ENCODE assay signal across 15 cellular contexts in the genomic region with DNA sequence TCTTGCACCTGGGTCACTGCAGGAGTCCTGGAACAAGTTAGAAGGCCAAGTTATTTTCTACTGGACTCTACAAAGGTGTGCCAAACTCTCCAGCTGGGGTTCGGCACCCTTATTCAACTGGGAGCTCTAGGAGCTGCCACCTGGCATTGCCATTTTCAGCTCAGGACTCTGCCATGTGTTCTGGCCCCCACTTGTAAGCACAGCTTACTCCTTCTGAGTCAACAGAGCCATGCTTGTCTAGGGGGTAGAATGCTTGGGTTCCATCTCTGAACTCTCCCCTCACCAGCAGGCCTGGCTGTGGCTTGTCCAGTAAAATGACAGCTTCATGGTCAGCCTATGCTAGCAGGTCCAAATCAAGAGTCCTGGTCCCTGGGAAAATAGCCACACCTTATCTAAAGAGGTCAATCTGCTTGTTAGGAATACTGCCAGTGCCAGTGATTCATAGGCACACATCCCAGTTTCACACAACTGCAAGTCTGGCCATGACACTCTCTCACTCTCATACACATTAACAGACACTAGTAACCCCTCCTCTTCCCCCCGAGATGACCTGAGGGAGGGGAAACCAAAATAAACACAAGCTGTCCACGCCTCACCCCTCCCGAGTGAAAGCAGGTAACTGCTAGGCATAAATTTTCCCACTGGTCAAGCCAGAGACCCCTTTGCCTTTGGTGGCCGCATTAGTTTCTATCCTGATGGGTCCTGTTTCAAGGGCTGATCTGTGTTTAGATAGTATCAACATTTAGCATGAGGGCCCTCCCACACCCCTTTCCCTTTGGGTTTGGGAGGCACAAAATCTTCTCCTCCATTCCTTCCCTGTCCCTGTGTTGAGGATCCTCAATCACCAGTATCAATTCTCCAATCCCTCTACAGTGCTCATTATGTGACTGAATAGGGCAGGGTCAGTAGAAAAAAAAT.
DNase-seq lines count a peak whose midpoint lies in the region; ATAC-seq and TF ChIP-seq lines count a peak whose summit lies in the region.
"Had no signal": no experiment of that assay in that cellular context is flagged by ENCODE, and none has a peak within 500 bp of the region (broad histone marks: within the 10 kb centered on the region; RNA-seq: fewer than 3 reads in every experiment).

No MANE protein-coding gene starts in this region.

- H3K27me3 ChIP-seq in left lung, result no peaks in the 10 kb centered on the region
- H3K27me3 ChIP-seq: esophagus squamous epithelium, spleen had no signal

- peaks cover 0 to 4% of the 10 kb centered on the region in 2 donors for H3K4me1 ChIP-seq in left lung

- no peaks in the 10 kb centered on the region for H3K9me3 Mint-ChIP-seq in type B pancreatic cell

- DNase-seq in DMS 273 (lab: John Stamatoyannopoulos, UW; ENCODE audit: unreplicated experiment) (peak; percentile 32), DMS 273 treated with DMSO at 0.1 percent for 48 hours (lab: John Stamatoyannopoulos, UW) (no peak), fibroblast of mammary gland (ENCODE audit: low read depth) (peak; percentile 34), left lung (no peak), type B pancreatic cell (ENCODE audit: extremely low spot score, unreplicated experiment) (no peak)
- DNase-seq: 8988T; activated naive CD4-positive, alpha-beta T cell treated with Interleukin-2 at 50 U/mL for 16 hours; esophagus squamous epithelium; NCI-H1436 treated with DMSO at 0.1 percent for 48 hours; NCI-H526 treated with DMSO at 0.1 percent for 48 hours; SIG-M5; spleen had no signal

- intact Hi-C loops in left lung (cut with DNase I), result loop anchor here in 1 of 2 donors (5.0 kb wide), 1 partner anchor 216 kb away; no protein-coding TSS in a partner anchor

- TF ChIP-seq CTCF in fibroblast of mammary gland (conservative IDR thresholded peaks at IDR 0.05; ENCODE audit: control insufficient read depth, insufficient read depth, low read depth, low read length), result no peak
- no peak for TF ChIP-seq CTCF in left lung (IDR thresholded peaks at IDR 0.05)
- TF ChIP-seq CTCF in type B pancreatic cell (conservative IDR thresholded peaks at IDR 0.05), result no peak

- no peaks in the 10 kb centered on the region for H3K9me3 ChIP-seq in left lung
- H3K9me3 ChIP-seq: esophagus squamous epithelium, spleen had no signal

- no peaks in the 10 kb centered on the region for H3K36me3 ChIP-seq in left lung
- H3K36me3 ChIP-seq: esophagus squamous epithelium, spleen had no signal

- H3K27me3 Mint-ChIP-seq in type B pancreatic cell, result no peaks in the 10 kb centered on the region

- ATAC-seq in left lung (peak; percentile 69), GM18519 (IDR thresholded peaks at IDR 0.05; ENCODE audit: low FRiP score, unreplicated experiment) (no peak), HG02588 (IDR thresholded peaks at IDR 0.05; ENCODE audit: unreplicated experiment) (no peak), GM19351 (IDR thresholded peaks at IDR 0.05; ENCODE audit: unreplicated experiment) (no peak)

- no peak overlapping the region for H3K4me3 Mint-ChIP-seq in type B pancreatic cell

- H3K4me1 Mint-ChIP-seq in type B pancreatic cell (ENCODE audit: unreplicated experiment), result peaks cover 26% of the 10 kb centered on the region

- H3K27ac Mint-ChIP-seq in type B pancreatic cell, result peak overlapping the region; percentile 13

- no peak overlapping the region for H3K4me3 ChIP-seq in fibroblast of mammary gland (ENCODE audit: control insufficient read depth, low read depth, low read length)
- H3K4me3 ChIP-seq in left lung, result no peak overlapping the region
- H3K4me3 ChIP-seq: esophagus squamous epithelium, spleen had no signal

- H3K36me3 Mint-ChIP-seq in type B pancreatic cell, result no peaks in the 10 kb centered on the region

- no peak overlapping the region for H3K27ac ChIP-seq in left lung
- H3K27ac ChIP-seq: spleen had no signal

Comparison
In these comparisons a context has a peak if more than half of its experiments do, and no peak if none do; other contexts are left out.
1. DNase-seq: peak in DMS 273 (single experiment) and fibroblast of mammary gland (single experiment); none in DMS 273 treated with DMSO at 0.1 percent for 48 hours (single experiment), left lung (0 of 2) and type B pancreatic cell (single experiment).